Comparison of ENCODE assay signal across 9 cellular contexts in the genomic region with DNA sequence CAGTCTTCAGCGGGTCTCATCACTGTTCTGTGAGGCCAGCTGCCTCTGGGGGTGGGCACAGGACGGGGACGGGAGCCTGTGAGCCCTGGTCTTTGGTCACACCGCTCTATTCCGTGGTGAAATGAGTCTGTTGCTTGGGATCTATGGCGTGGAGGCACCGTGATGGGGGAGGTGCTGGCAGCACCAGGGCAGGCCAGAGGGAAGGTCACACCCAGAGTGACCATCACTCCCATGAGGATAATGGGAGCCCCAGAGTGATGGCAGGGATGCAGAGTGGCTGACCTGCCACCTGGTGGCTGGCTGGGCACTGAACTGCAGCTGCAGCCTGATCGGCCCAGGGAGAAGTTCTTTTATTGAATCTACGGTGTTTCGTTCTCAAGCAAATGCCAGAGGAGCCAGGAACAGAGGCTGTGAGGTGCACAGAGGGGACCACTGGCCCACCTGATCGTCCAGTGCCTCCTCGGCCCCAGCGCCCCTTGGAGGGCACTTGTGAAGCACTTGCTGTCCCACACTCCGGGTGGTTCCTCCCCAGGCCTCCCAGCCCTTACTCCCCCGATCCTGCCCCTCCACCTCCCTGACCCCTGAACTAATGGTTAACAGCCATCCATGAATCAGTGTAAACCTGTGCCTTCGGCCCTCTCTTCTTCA. TPM values are rescaled to one million over a fixed set of nuclear protein-coding genes. Genes with fewer than 3 reads are reported as not detected.
DNase-seq lines count a peak whose midpoint lies in the region; ATAC-seq and TF ChIP-seq lines count a peak whose summit lies in the region.
"Had no signal": no experiment of that assay in that cellular context is flagged by ENCODE, and none has a peak within 500 bp of the region (broad histone marks: within the 10 kb centered on the region; RNA-seq: fewer than 3 reads in every experiment).

No MANE protein-coding gene starts in this region.

- peak; percentile 84 for ATAC-seq in body of pancreas
- peak; percentile 94 for ATAC-seq in left lobe of liver
- no peak for ATAC-seq in HG03460 (IDR thresholded peaks at IDR 0.05; ENCODE audit: unreplicated experiment)
- no peak for ATAC-seq in HG02763 (IDR thresholded peaks at IDR 0.05; ENCODE audit: unreplicated experiment)
- ATAC-seq in GM19023 (IDR thresholded peaks at IDR 0.05; ENCODE audit: unreplicated experiment): no peak

- no peaks in the 10 kb centered on the region for H3K9me3 Mint-ChIP-seq in activated CD4-positive, alpha-beta memory T cell treated with anti-CD3 and anti-CD28 coated beads, Interleukin-2, amount 10 ng/mL, durations not matched to agents 7 days and 5 days

- no peak overlapping the region for H3K27ac Mint-ChIP-seq in activated CD4-positive, alpha-beta memory T cell treated with anti-CD3 and anti-CD28 coated beads, Interleukin-2, amount 10 ng/mL, durations not matched to agents 7 days and 5 days

- H3K9me3 ChIP-seq in body of pancreas: no peaks in the 10 kb centered on the region

- no peak overlapping the region for H3K4me3 ChIP-seq in body of pancreas

- WGBS in body of pancreas, 2 donors: 42 to 49% methylated on average over 6 to 16 of the region's 16 CpGs

- H3K4me1 Mint-ChIP-seq in activated CD4-positive, alpha-beta memory T cell treated with anti-CD3 and anti-CD28 coated beads, Interleukin-2, amount 10 ng/mL, durations not matched to agents 7 days and 5 days: no peaks in the 10 kb centered on the region

- no peak overlapping the region for H3K4me3 Mint-ChIP-seq in activated CD4-positive, alpha-beta memory T cell treated with anti-CD3 and anti-CD28 coated beads, Interleukin-2, amount 10 ng/mL, durations not matched to agents 7 days and 5 days

- intact Hi-C loops in body of pancreas (cut with DNase I): loop anchor here (5.0 kb wide), 1 partner anchor 83 kb away; no protein-coding TSS in a partner anchor

- TF ChIP-seq CTCF in body of pancreas (IDR thresholded peaks at IDR 0.05): peak; percentile 73 to 91 (median 90)

- H3K4me1 ChIP-seq in body of pancreas: no peaks in the 10 kb centered on the region

- CTCF ChIA-PET in activated CD4-positive, alpha-beta memory T cell treated with anti-CD3 and anti-CD28 coated beads, Interleukin-2, amount 10 ng/mL, durations not matched to agents 7 days and 5 days (lab: Charles Lee): no interaction called here

- H3K36me3 ChIP-seq in body of pancreas (replicated peaks in 1 of 2; ENCODE audit: insufficient read depth in 1 of 2, low read depth in 2 of 2): no peaks in the 10 kb centered on the region

- H3K27me3 ChIP-seq in body of pancreas: no peaks in the 10 kb centered on the region

- no peak overlapping the region for H3K27ac ChIP-seq in body of pancreas
- H3K27ac ChIP-seq: KMS-11 had no signal

- DNase-seq in DMS53 treated with DMSO at 0.1 percent for 48 hours (lab: John Stamatoyannopoulos, UW; ENCODE audit: unreplicated experiment) (peak; percentile 47), Kasumi-1 (lab: John Stamatoyannopoulos, UW) (peak; percentile 5 to 10), body of pancreas (peak; percentile 65 to 74 (median 66)), left lobe of liver (ENCODE audit: low spot score) (peak; percentile 59)
- DNase-seq in activated CD4-positive, alpha-beta memory T cell treated with anti-CD3 and anti-CD28 coated beads, Interleukin-2, amount 10 ng/mL, durations not matched to agents 7 days and 5 days: no peak

- POLR2A ChIA-PET in activated CD4-positive, alpha-beta memory T cell treated with anti-CD3 and anti-CD28 coated beads, Interleukin-2, amount 10 ng/mL, durations not matched to agents 7 days and 5 days (lab: Charles Lee): no interaction called here

- TF ChIP-seq POLR2A in body of pancreas (IDR thresholded peaks at IDR 0.05): no peak

- H3K27me3 Mint-ChIP-seq in activated CD4-positive, alpha-beta memory T cell treated with anti-CD3 and anti-CD28 coated beads, Interleukin-2, amount 10 ng/mL, durations not matched to agents 7 days and 5 days: no peaks in the 10 kb centered on the region

- H3K36me3 Mint-ChIP-seq in activated CD4-positive, alpha-beta memory T cell treated with anti-CD3 and anti-CD28 coated beads, Interleukin-2, amount 10 ng/mL, durations not matched to agents 7 days and 5 days (ENCODE audit: low read depth): no peaks in the 10 kb centered on the region

RNA-seq across cellular contexts. Expression of a gene that starts 17.9 kb away (rescaled TPM):
- total RNA-seq in body of pancreas (1 to 10 TPM; 1.6 to 2.9 TPM), left lobe of liver (1.6 TPM)
- not detected for total RNA-seq in activated CD4-positive, alpha-beta memory T cell treated with anti-CD3 and anti-CD28 coated beads, Interleukin-2, amount 10 ng/mL, durations not matched to agents 7 days and 5 days

RNA-seq across cellular contexts. Expression of a gene that starts 40.8 kb away (rescaled TPM):
- total RNA-seq in body of pancreas: 10 to 100 TPM; 17.6 to 31.6 TPM
- total RNA-seq in left lobe of liver: 1.1 TPM
- total RNA-seq in activated CD4-positive, alpha-beta memory T cell treated with anti-CD3 and anti-CD28 coated beads, Interleukin-2, amount 10 ng/mL, durations not matched to agents 7 days and 5 days: under 1 TPM; 0.15 to 0.18 TPM

Comparison
In these comparisons a context has a peak if more than half of its experiments do, and no peak if none do; other contexts are left out.
1. ATAC-seq: peak in body of pancreas (single experiment) and left lobe of liver (single experiment); none in HG03460 (single experiment), HG02763 (single experiment) and GM19023 (single experiment).